ENCODE assay signal across 11 cellular contexts in genomic region chr2:12486205-12487118, GRCh38.
DNase-seq lines count a peak whose midpoint lies in the region; ATAC-seq and TF ChIP-seq lines count a peak whose summit lies in the region.
"Had no signal": no experiment of that assay in that cellular context is flagged by ENCODE, and none has a peak within 500 bp of the region (broad histone marks: within the 10 kb centered on the region; RNA-seq: fewer than 3 reads in every experiment).

No MANE protein-coding gene starts in this region.

- no peaks in the 10 kb centered on the region for H3K36me3 Mint-ChIP-seq in CD8-positive, alpha-beta T cell
- no peaks in the 10 kb centered on the region for H3K36me3 Mint-ChIP-seq in progenitor cell of endocrine pancreas (ENCODE audit: insufficient read depth)

- H3K27me3 ChIP-seq in CD8-positive, alpha-beta T cell (ENCODE audit: insufficient read depth, low read length), result no peaks in the 10 kb centered on the region
- no peaks in the 10 kb centered on the region for H3K27me3 ChIP-seq in OCI-LY1 (ENCODE audit: insufficient read depth, low read length)
- H3K27me3 ChIP-seq: neutrophil had no signal

- H3K9me3 Mint-ChIP-seq in CD8-positive, alpha-beta T cell, result no peaks in the 10 kb centered on the region
- no peaks in the 10 kb centered on the region for H3K9me3 Mint-ChIP-seq in progenitor cell of endocrine pancreas (ENCODE audit: low read depth)

- no peaks in the 10 kb centered on the region for H3K36me3 ChIP-seq in CD8-positive, alpha-beta T cell (ENCODE audit: insufficient read depth, low read length)
- H3K36me3 ChIP-seq in OCI-LY1 (ENCODE audit: insufficient read depth, low read length), result no peaks in the 10 kb centered on the region
- H3K36me3 ChIP-seq: neutrophil had no signal

- H3K9me2 ChIP-seq in OCI-LY1 (ENCODE audit: low read depth, low read length), result no peaks in the 10 kb centered on the region

- CTCF ChIA-PET in CD8-positive, alpha-beta T cell (lab: Charles Lee), result interaction anchor here (1.1 kb wide), 1 partner anchor 15 kb away, joined by 3 read pairs; no protein-coding TSS in a partner anchor

- H3K4me3 ChIP-seq in CD8-positive, alpha-beta T cell (ENCODE audit: low read depth, low read length), result no peak overlapping the region
- no peak overlapping the region for H3K4me3 ChIP-seq in OCI-LY1 (ENCODE audit: low read depth, low read length, poor library complexity, severe bottlenecking)

- no peak overlapping the region for H2AFZ ChIP-seq in OCI-LY1 (ENCODE audit: low read length)

- H3K9me3 ChIP-seq in CD8-positive, alpha-beta T cell (ENCODE audit: low read length), result no peaks in the 10 kb centered on the region
- no peaks in the 10 kb centered on the region for H3K9me3 ChIP-seq in OCI-LY1 (ENCODE audit: low read length)
- H3K9me3 ChIP-seq: neutrophil had no signal

- H3K27me3 Mint-ChIP-seq in CD8-positive, alpha-beta T cell (ENCODE audit: low read depth), result no peaks in the 10 kb centered on the region
- peaks cover 14% of the 10 kb centered on the region for H3K27me3 Mint-ChIP-seq in progenitor cell of endocrine pancreas

- no peak overlapping the region for H3K27ac ChIP-seq in CD8-positive, alpha-beta T cell (ENCODE audit: low read depth, low read length)
- peak overlapping the region; percentile 69 for H3K27ac ChIP-seq in OCI-LY1 (ENCODE audit: low read depth, low read length, poor library complexity, severe bottlenecking)

- H3K4me3 Mint-ChIP-seq in CD8-positive, alpha-beta T cell, result peak overlapping the region; percentile 15
- no peak overlapping the region for H3K4me3 Mint-ChIP-seq in progenitor cell of endocrine pancreas (ENCODE audit: low read depth)

- no peak overlapping the region; the same call in 1 of the 2 replicates for H3K9ac ChIP-seq in OCI-LY1 (ENCODE audit: low read length)

- no peaks in the 10 kb centered on the region for H4K20me1 ChIP-seq in OCI-LY1 (ENCODE audit: insufficient read depth, low read length)

- no peaks in the 10 kb centered on the region for H3K79me2 ChIP-seq in OCI-LY1 (ENCODE audit: insufficient read depth, low read length)

- intact Hi-C loops in CD8-positive, alpha-beta T cell (cut with DNase I, micrococcal nuclease), result no loop called here

- DNase-seq in CD8-positive, alpha-beta T cell, result no peak
- peak; percentile 10 for DNase-seq in glomerular visceral epithelial cell (ENCODE audit: extremely low spot score)
- no peak for DNase-seq in T-helper 1 cell
- DNase-seq in NCI-H1105 treated with DMSO at 0.1 percent for 48 hours (lab: John Stamatoyannopoulos, UW), result no peak
- no peak for DNase-seq in progenitor cell of endocrine pancreas (ENCODE audit: low spot score, unreplicated experiment)
- no peak for DNase-seq in CD1c-positive myeloid dendritic cell (ENCODE audit: extremely low spot score)
- DNase-seq: DND-41, NCI-H446 had no signal

- peak overlapping the region; percentile 84 for H3K27ac Mint-ChIP-seq in CD8-positive, alpha-beta T cell
- no peak overlapping the region for H3K27ac Mint-ChIP-seq in progenitor cell of endocrine pancreas

- peaks cover 64% of the 10 kb centered on the region for H3K4me1 Mint-ChIP-seq in CD8-positive, alpha-beta T cell (ENCODE audit: low read depth)
- no peaks in the 10 kb centered on the region for H3K4me1 Mint-ChIP-seq in progenitor cell of endocrine pancreas (ENCODE audit: low read depth)

- POLR2A ChIA-PET in CD8-positive, alpha-beta T cell (lab: Charles Lee), result interaction anchor here (0.6 kb wide), 2 partner anchors 14 to 35 kb away, joined by 3 to 4 read pairs; no protein-coding TSS in a partner anchor

- no peaks in the 10 kb centered on the region for H3F3A ChIP-seq in OCI-LY1 (ENCODE audit: insufficient read depth, low read length)

- peaks cover 41% of the 10 kb centered on the region for H3K4me1 ChIP-seq in CD8-positive, alpha-beta T cell (ENCODE audit: insufficient read depth, low read length)
- peaks cover 31% of the 10 kb centered on the region for H3K4me1 ChIP-seq in OCI-LY1 (ENCODE audit: insufficient read depth, low read length, severe bottlenecking)

- H3K4me2 ChIP-seq in OCI-LY1 (ENCODE audit: low read length), result peak overlapping the region; percentile 54; the same call in 1 of the 2 replicates

- TF ChIP-seq CTCF in CD8-positive, alpha-beta T cell (IDR thresholded peaks at IDR 0.05), result no peak
- TF ChIP-seq CTCF in OCI-LY1 (IDR thresholded peaks at IDR 0.05; ENCODE audit: low read length), result no peak
- TF ChIP-seq CTCF in progenitor cell of endocrine pancreas (IDR thresholded peaks at IDR 0.05; ENCODE audit: unreplicated experiment), result no peak

- ATAC-seq in CD8-positive, alpha-beta T cell, result no peak
- peak; percentile 67 for ATAC-seq in GM21619 (IDR thresholded peaks at IDR 0.05; ENCODE audit: unreplicated experiment)
